In the genomic region with DNA sequence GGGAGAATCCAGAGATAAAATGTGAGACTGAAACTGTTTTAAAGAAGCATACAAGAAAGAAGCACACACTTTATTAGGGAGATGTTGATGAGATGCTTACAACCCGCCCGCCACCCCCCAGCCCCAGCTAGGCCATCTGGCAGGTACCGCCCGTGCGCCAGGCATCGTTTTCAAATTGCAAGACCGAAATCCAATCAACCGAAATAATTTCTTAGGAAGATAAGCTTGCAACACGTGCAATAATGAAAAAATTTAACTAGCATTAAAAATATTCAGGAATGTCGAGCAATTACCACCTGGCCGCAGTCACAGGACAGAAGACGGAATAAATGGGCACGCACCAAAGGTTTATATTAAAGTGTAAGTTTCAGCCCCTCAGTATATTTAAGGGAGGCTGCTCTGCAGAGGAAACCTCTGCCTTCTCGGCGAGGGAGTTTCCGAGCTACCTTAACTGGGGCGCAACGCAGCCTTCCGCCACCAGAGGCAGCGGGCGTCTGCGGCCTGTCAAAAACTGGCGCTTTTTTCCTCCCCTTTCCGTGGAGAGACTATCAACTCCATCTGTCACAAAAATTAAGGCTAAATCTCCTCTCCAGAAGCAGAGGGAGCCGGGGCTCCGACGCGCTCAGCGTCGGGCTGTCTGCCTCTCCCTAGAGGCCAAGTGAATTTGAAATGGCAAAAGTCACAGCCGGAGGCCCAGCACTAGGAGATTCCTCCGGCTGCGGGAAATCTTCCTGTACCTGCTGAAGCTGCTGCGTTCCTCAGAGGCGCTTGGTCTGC, we compare ENCODE assay signal across 8 cellular contexts. TPM values are rescaled to one million over a fixed set of nuclear protein-coding genes. Genes with fewer than 3 reads are reported as not detected.
DNase-seq lines count a peak whose midpoint lies in the region; ATAC-seq, FAIRE-seq and TF ChIP-seq lines count a peak whose summit lies in the region.

No MANE protein-coding gene starts in this region.

- peaks cover 0 to 12% of the 10 kb centered on the region in 2 donors for H3K36me3 Mint-ChIP-seq in activated naive CD4-positive, alpha-beta T cell treated with anti-CD3 and anti-CD28 coated beads, Interleukin-2, amount 50 U/mL, for 72 hours
- H3K36me3 Mint-ChIP-seq in osteocyte (ENCODE audit: unreplicated experiment), result peaks cover 37% of the 10 kb centered on the region

- no peak for FAIRE-seq in HTR-8/SVneo (lab: Jason Lieb, UNC)

- H3K4me1 ChIP-seq in thoracic aorta (ENCODE audit: control insufficient read depth in 1 of 2, low read depth in 2 of 2), result peaks cover 4 to 24% of the 10 kb centered on the region in 2 donors

- H3K27me3 Mint-ChIP-seq in osteocyte (ENCODE audit: unreplicated experiment), result no peaks in the 10 kb centered on the region

- H3K27me3 ChIP-seq in thoracic aorta (replicated peaks; ENCODE audit: insufficient read depth), result no peaks in the 10 kb centered on the region

- ATAC-seq in GM21390 (IDR thresholded peaks at IDR 0.05; ENCODE audit: unreplicated experiment) (peak; percentile 68), thoracic aorta (ENCODE audit: insufficient number of reproducible peaks, low FRiP score, low read depth) (no peak)
- peak; percentile 66 to 67 for ATAC-seq in activated naive CD4-positive, alpha-beta T cell treated with anti-CD3 and anti-CD28 coated beads, Interleukin-2, amount 50 U/mL, for 72 hours

- TF ChIP-seq CTCF in osteocyte (IDR thresholded peaks at IDR 0.05), result peak; percentile 91
- TF ChIP-seq CTCF in thoracic aorta (IDR thresholded peaks at IDR 0.05), result peak; percentile 93

- peaks cover 4% of the 10 kb centered on the region for H3K36me3 ChIP-seq in thoracic aorta

- H3K4me1 Mint-ChIP-seq in osteocyte (ENCODE audit: unreplicated experiment), result peaks cover 29% of the 10 kb centered on the region

- peaks cover 0 to 10% of the 10 kb centered on the region in 2 donors for H3K9me3 Mint-ChIP-seq in activated naive CD4-positive, alpha-beta T cell treated with anti-CD3 and anti-CD28 coated beads, Interleukin-2, amount 50 U/mL, for 72 hours
- H3K9me3 Mint-ChIP-seq in osteocyte (ENCODE audit: unreplicated experiment), result peaks cover 18% of the 10 kb centered on the region

- DNase-seq in D341Med (ENCODE audit: low spot score), result peak; percentile 83
- peak; percentile 55 for DNase-seq in HTR-8/SVneo (ENCODE audit: insufficient read length, low spot score)
- peak; percentile 80 for DNase-seq in SK-N-DZ (ENCODE audit: low spot score)
- peak; percentile 58 to 68 for DNase-seq in activated naive CD4-positive, alpha-beta T cell treated with anti-CD3 and anti-CD28 coated beads, Interleukin-2, amount 50 U/mL, for 72 hours (ENCODE audit: low spot score in 2 of 2)
- peak; percentile 77 to 95 (median 90) for DNase-seq in head of caudate nucleus
- DNase-seq in osteocyte (ENCODE audit: extremely low spot score, unreplicated experiment), result peak; percentile 91
- peak; percentile 22 for DNase-seq in thoracic aorta (ENCODE audit: low spot score)

- intact Hi-C loops in head of caudate nucleus (cut with DNase I), result loop anchor here (5.0 to 10.0 kb wide), 4 partner anchors 156 to 594 kb away; partner anchors contain the start of gene TUT7

- H3K4me3 ChIP-seq in thoracic aorta, result peak overlapping the region; percentile 91

- peak overlapping the region; percentile 70 to 77 for H3K27ac ChIP-seq in thoracic aorta

- H3K4me3 Mint-ChIP-seq in osteocyte (ENCODE audit: unreplicated experiment), result peak overlapping the region; percentile 84

- no peaks in the 10 kb centered on the region for H3K9me3 ChIP-seq in thoracic aorta

- H3K27ac Mint-ChIP-seq in activated naive CD4-positive, alpha-beta T cell treated with anti-CD3 and anti-CD28 coated beads, Interleukin-2, amount 50 U/mL, for 72 hours, result peak overlapping the region in 1 of 2 donors; percentile 32
- H3K27ac Mint-ChIP-seq in osteocyte (ENCODE audit: unreplicated experiment), result peak overlapping the region; percentile 89

RNA-seq across cellular contexts. Expression of gene GAS1, which starts 1.0 kb away (rescaled TPM):
- 3.0 and 4.3 TPM in 2 replicates for polyA plus RNA-seq in SK-N-DZ (2014; cell fraction: cytosol; rRNA removed)
- polyA plus RNA-seq in SK-N-DZ (2014; cell fraction: nucleus; rRNA removed), result 2.7 and 3.0 TPM in 2 replicates
- total RNA-seq in activated naive CD4-positive, alpha-beta T cell treated with anti-CD3 and anti-CD28 coated beads, Interleukin-2, amount 50 U/mL, for 72 hours, result under 1 TPM in 1 of 2 donors, not detected in 1; 0.14 TPM
- total RNA-seq in osteocyte (304 and 307 TPM in 2 replicates), thoracic aorta (100 to 1,000 TPM in 1 of 2 donors, 10 to 100 TPM in 1; 47.6 to 108 TPM)

Comparison
In these comparisons a context has a peak if more than half of its experiments do, and no peak if none do; other contexts are left out.
1. DNase-seq: peak in every context shown above with its lines; median percentile 91 in osteocyte; 90 in head of caudate nucleus; 83 in D341Med; 80 in SK-N-DZ; 63 in activated naive CD4-positive, alpha-beta T cell treated with anti-CD3 and anti-CD28 coated beads, Interleukin-2, amount 50 U/mL, for 72 hours; 55 in HTR-8/SVneo; 22 in thoracic aorta.
2. RNA of gene GAS1, which starts 1.0 kb away (total RNA-seq): 304 to 307 TPM in osteocyte and 47.6 to 108 TPM in thoracic aorta; 0.14 TPM in activated naive CD4-positive, alpha-beta T cell treated with anti-CD3 and anti-CD28 coated beads, Interleukin-2, amount 50 U/mL, for 72 hours; every median in the first group is over 10 times any median in the second.